ENCODE assay signal across 10 cellular contexts in the genomic region with DNA sequence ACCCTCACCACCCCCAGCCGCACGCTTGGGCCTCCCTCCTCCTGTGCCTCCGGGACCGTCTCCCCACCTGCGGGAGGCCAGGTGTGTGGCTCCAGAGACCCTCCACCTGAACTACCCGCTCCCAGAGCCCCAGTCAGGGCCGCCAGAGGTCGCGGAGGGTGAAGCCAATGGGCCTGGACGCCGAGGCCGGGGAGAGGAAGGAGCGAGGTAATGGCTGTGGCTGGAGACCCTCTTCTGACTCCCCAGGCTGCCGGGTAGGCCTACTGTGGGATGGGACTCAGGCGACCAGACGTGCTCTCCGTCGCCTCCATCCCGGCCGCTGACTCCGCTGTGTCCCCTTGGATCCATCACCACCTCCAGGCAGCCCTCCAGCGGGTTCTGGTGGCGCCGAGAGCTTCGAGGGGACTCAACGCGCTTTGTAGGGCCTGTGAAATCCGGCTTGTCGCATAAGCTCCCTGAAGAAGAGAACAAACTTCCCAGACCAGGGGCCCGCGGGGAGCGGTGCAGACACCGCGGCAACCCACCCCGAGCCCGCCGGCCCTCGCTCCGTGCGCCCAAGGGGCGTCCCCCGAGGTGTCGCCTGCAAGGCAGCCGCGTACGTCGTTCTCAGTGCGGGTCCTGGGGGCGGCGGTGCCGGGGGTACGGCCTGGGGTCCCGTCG. TPM values are rescaled to one million over a fixed set of nuclear protein-coding genes. Genes with fewer than 3 reads are reported as not detected.
DNase-seq lines count a peak whose midpoint lies in the region; ATAC-seq and TF ChIP-seq lines count a peak whose summit lies in the region.
"Had no signal": no experiment of that assay in that cellular context is flagged by ENCODE, and none has a peak within 500 bp of the region (broad histone marks: within the 10 kb centered on the region; RNA-seq: fewer than 3 reads in every experiment).

No MANE protein-coding gene starts in this region.

- H3K36me3 ChIP-seq in GM23338 (ENCODE audit: insufficient read depth) (no peaks in the 10 kb centered on the region), breast epithelium (no peaks in the 10 kb centered on the region), iPS-18a (ENCODE audit: control insufficient read depth, low read depth, low read length) (peaks cover 5% of the 10 kb centered on the region), skeletal muscle tissue (ENCODE audit: control insufficient read depth in 3 of 3, insufficient read depth in 3 of 3, low read length in 3 of 3) (no peaks in the 10 kb centered on the region), OCI-LY7 (ENCODE audit: insufficient read depth, low read length) (no peaks in the 10 kb centered on the region)

- H3K27ac ChIP-seq in GM23338 (ENCODE audit: low read depth) = no peak overlapping the region
- peak overlapping the region; percentile 93 to 95 for H3K27ac ChIP-seq in breast epithelium
- no peak overlapping the region for H3K27ac ChIP-seq in iPS-18a (ENCODE audit: low read length)
- H3K27ac ChIP-seq in skeletal muscle tissue (ENCODE audit: low read depth, low read length) = no peak overlapping the region
- H3K27ac ChIP-seq in OCI-LY7 (ENCODE audit: low read depth, low read length, poor library complexity, severe bottlenecking) = no peak overlapping the region

- H3K4me2 ChIP-seq in GM23338 = peak overlapping the region; percentile 78
- no peak overlapping the region for H3K4me2 ChIP-seq in OCI-LY7 (ENCODE audit: low read length)

- H3F3A ChIP-seq in GM23338 (replicated peaks; ENCODE audit: low read depth) = peaks cover 5% of the 10 kb centered on the region; the same call in 1 of the 2 replicates

- intact Hi-C loops in breast epithelium (cut with DNase I; ENCODE audit: low total_unique reads) = no loop called here
- intact Hi-C loops in OCI-LY7 (cut with micrococcal nuclease; ENCODE audit: unreplicated experiment) = no loop called here

- H2AFZ ChIP-seq in GM23338 (peak overlapping the region; percentile 66; the same call in 1 of the 2 replicates), OCI-LY7 (ENCODE audit: low read length) (no peak overlapping the region)

- peaks cover 30% of the 10 kb centered on the region for H3K4me1 Mint-ChIP-seq in GM23338
- H3K4me1 Mint-ChIP-seq: central memory CD8-positive, alpha-beta T cell had no signal

- peak overlapping the region; percentile 53 for H3K4me3 Mint-ChIP-seq in GM23338
- H3K4me3 Mint-ChIP-seq: central memory CD8-positive, alpha-beta T cell had no signal

- H3K79me2 ChIP-seq in GM23338 (replicated peaks; ENCODE audit: insufficient read depth) (0 out of 2 replicates have a peak, but pooled peaks cover 3% of the 10 kb centered on the region), OCI-LY7 (ENCODE audit: insufficient read depth, low read depth, low read length) (no peaks in the 10 kb centered on the region)

- H3K9me3 ChIP-seq in breast epithelium (no peaks in the 10 kb centered on the region), iPS-18a (ENCODE audit: control insufficient read depth, low read depth, low read length) (no peaks in the 10 kb centered on the region), skeletal muscle tissue (ENCODE audit: control insufficient read depth in 3 of 3, low read length in 3 of 3) (peaks cover 0 to 3% (median 0%) of the 10 kb centered on the region in 3 donors), OCI-LY7 (ENCODE audit: low read length) (no peaks in the 10 kb centered on the region)

- peak; percentile 42 for DNase-seq in GM23338 (ENCODE audit: low spot score)
- DNase-seq in breast epithelium (ENCODE audit: low spot score in 2 of 2) = no peak
- no peak for DNase-seq in OCI-LY7 (ENCODE audit: low spot score)
- no peak for DNase-seq in inferior parietal cortex (ENCODE audit: extremely low spot score)
- DNase-seq in hypothalamus (lab: John Stamatoyannopoulos, UW) = no peak
- DNase-seq in HUDEP-2 (lab: John Stamatoyannopoulos, UW; ENCODE audit: unreplicated experiment in 76 of 76) = no peak
- DNase-seq: MV-4-11 had no signal

- TF ChIP-seq POLR2A in breast epithelium (IDR thresholded peaks at IDR 0.05) = no peak

- BruUV-seq in OCI-LY7 (replicated peaks; lab: Mats Ljungman, UMichigan) = no TSS peak

- H3K9ac ChIP-seq in iPS-18a (ENCODE audit: low read length) (no peak overlapping the region), skeletal muscle tissue (ENCODE audit: low read depth in 1 of 3, low read length in 3 of 3) (no peak overlapping the region)

- H3K4me3 ChIP-seq in GM23338 (peak overlapping the region; percentile 53), breast epithelium (peak overlapping the region; percentile 60 to 80 (median 75)), iPS-18a (ENCODE audit: low read length) (peak overlapping the region; percentile 12), skeletal muscle tissue (ENCODE audit: low read length in 3 of 3) (peak overlapping the region in 2 of 3 donors; percentile 40 to 49), OCI-LY7 (ENCODE audit: low read depth, low read length, poor library complexity, severe bottlenecking) (no peak overlapping the region)

- no peak overlapping the region for H3K27ac Mint-ChIP-seq in GM23338

- CTCF ChIA-PET in OCI-LY7 (lab: Charles Lee; ENCODE audit: unreplicated experiment) = no interaction called here

- H3K9me3 Mint-ChIP-seq in GM23338 = peaks cover 3% of the 10 kb centered on the region; the same call in 1 of the 3 replicates
- H3K9me3 Mint-ChIP-seq: central memory CD8-positive, alpha-beta T cell had no signal

- H4K20me1 ChIP-seq in GM23338 (replicated peaks; ENCODE audit: insufficient read depth) (peaks cover 13% of the 10 kb centered on the region), OCI-LY7 (ENCODE audit: insufficient read depth, low read length) (no peaks in the 10 kb centered on the region)

- POLR2A ChIA-PET in OCI-LY7 (lab: Charles Lee) = interaction anchor here (0.6 kb wide), 1 partner anchor 111 kb away, joined by 3 read pairs; no protein-coding TSS in a partner anchor

- H3K36me3 Mint-ChIP-seq in GM23338 (ENCODE audit: low read depth) = 0 out of 3 replicates have a peak, but pooled peaks cover 8% of the 10 kb centered on the region

- no peaks in the 10 kb centered on the region for H3K9me2 ChIP-seq in GM23338 (ENCODE audit: insufficient read depth)
- H3K9me2 ChIP-seq in OCI-LY7 (ENCODE audit: insufficient read depth, low read length) = no peaks in the 10 kb centered on the region

- peaks cover 36% of the 10 kb centered on the region for H3K4me1 ChIP-seq in GM23338 (ENCODE audit: insufficient read depth)
- H3K4me1 ChIP-seq in breast epithelium = no peaks in the 10 kb centered on the region
- peaks cover 4% of the 10 kb centered on the region for H3K4me1 ChIP-seq in iPS-18a (ENCODE audit: control insufficient read depth, low read depth, low read length)
- H3K4me1 ChIP-seq in skeletal muscle tissue (ENCODE audit: control insufficient read depth in 3 of 3, insufficient read depth in 3 of 3, low read length in 3 of 3) = peaks cover 0 to 6% (median 4%) of the 10 kb centered on the region in 3 donors
- H3K4me1 ChIP-seq in OCI-LY7 (ENCODE audit: insufficient read depth, low read length, poor library complexity, severe bottlenecking) = no peaks in the 10 kb centered on the region

- H3K27me3 Mint-ChIP-seq in GM23338 (ENCODE audit: insufficient read depth, low read depth, poor library complexity) = peaks cover 64% of the 10 kb centered on the region

- TF ChIP-seq CTCF in GM23338 (conservative IDR thresholded peaks at IDR 0.05; ENCODE audit: low read depth in 2 of 2) = no peak; a peak in 1 of 4 replicates
- TF ChIP-seq CTCF in breast epithelium (IDR thresholded peaks at IDR 0.05) = no peak
- no peak for TF ChIP-seq CTCF in OCI-LY7 (conservative IDR thresholded peaks at IDR 0.05; ENCODE audit: low read length)

- ATAC-seq in GM23338 = peak; percentile 12

- H3K27me3 ChIP-seq in GM23338 (ENCODE audit: insufficient read depth) (peaks cover 96% of the 10 kb centered on the region), breast epithelium (no peaks in the 10 kb centered on the region), iPS-18a (ENCODE audit: control insufficient read depth, insufficient read depth, low read length) (peaks cover 73% of the 10 kb centered on the region), skeletal muscle tissue (ENCODE audit: control insufficient read depth in 3 of 3, insufficient read depth in 3 of 3, low read length in 3 of 3) (peaks cover 51 to 73% (median 55%) of the 10 kb centered on the region in 3 donors)

TF ChIP-seq in GM23338, 12 proteins besides CTCF, POLR2A, EP300 and RAD21:
- peak; percentile 69 for TF ChIP-seq EZH2phosphoT487 (IDR thresholded peaks at IDR 0.05; ENCODE audit: unreplicated experiment)
- TF ChIP-seq EZH2 (IDR thresholded peaks at IDR 0.05; ENCODE audit: low read depth, unreplicated experiment) = peak; percentile 66
- TF ChIP-seq JUNB (IDR thresholded peaks at IDR 0.05; ENCODE audit: unreplicated experiment) = no peak
- no peak for TF ChIP-seq POLR2AphosphoS5 (IDR thresholded peaks at IDR 0.05; ENCODE audit: low read depth)

RNA-seq across cellular contexts. Expression of gene IRX2, which starts 12.6 kb away (rescaled TPM):
- total RNA-seq in GM23338 (2014; rRNA removed; shearing (Covaris generic)) = 15.8 and 25.3 TPM in 2 replicates
- 13.6 and 14.5 TPM in 2 replicates for polyA plus RNA-seq in GM23338 (2016; fragmentation: Nextera tagmentation; extraction: Ambion mirVana)
- 10 to 100 TPM; 19.2 to 69.4 (median 26.2) TPM for total RNA-seq in breast epithelium
- total RNA-seq in skeletal muscle tissue = 0.52 TPM
- total RNA-seq in OCI-LY7 (2014; rRNA removed; shearing (Covaris generic)) = not detected in 2 replicates
- total RNA-seq in OCI-LY7 (2022) = not detected in 2 replicates

Comparison
In these comparisons a context has a peak if more than half of its experiments do, and no peak if none do; other contexts are left out.
1. H3K27ac ChIP-seq: peak in breast epithelium (2 of 2); none in GM23338 (single experiment), iPS-18a (single experiment), skeletal muscle tissue (single experiment) and OCI-LY7 (single experiment).
2. RNA of gene IRX2, which starts 12.6 kb away (total RNA-seq): 19.2 to 69.4 TPM in breast epithelium and 15.8 to 25.3 TPM in GM23338; 0.52 TPM in skeletal muscle tissue (single experiment) and not detected in OCI-LY7; every median in the first group is over 10 times any median in the second.